In the genomic region with DNA sequence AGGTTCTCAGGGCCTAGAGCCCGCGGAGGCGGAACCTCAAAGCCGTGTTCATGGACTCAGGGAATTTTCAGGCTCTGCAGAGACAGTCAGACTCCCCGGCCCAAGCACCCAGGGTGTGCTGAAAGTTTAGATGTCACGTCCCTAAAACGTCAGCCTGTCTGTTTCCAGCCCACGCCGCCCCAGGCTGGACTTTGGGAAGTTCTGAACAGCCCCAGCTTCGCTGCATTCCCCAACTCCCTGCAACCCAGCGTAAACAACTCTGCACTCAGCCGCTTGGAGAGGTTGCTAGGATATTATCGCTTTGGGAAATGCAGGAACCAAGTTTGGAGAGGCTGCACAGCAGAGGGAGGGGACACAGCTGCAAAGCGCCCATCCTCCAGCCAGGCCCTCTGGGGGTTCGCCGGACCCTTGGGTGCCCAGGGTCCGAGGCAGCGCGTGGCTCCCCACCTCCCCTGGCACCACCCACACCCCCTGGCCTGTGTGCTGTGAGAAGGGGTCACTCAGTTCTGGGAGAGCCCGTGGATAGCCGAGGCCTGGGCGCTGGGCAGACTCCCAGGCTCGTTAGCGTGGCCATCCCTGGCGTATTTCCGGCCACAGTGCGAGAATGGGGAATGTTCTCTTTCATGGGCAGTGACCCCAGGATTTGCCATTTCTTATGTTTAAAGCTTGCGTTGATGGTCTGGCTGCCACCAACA, we compare ENCODE assay signal across 10 cellular contexts.
DNase-seq lines count a peak whose midpoint lies in the region; TF ChIP-seq lines count a peak whose summit lies in the region.
"Had no signal": no experiment of that assay in that cellular context is flagged by ENCODE, and none has a peak within 500 bp of the region (broad histone marks: within the 10 kb centered on the region; RNA-seq: fewer than 3 reads in every experiment).

No MANE protein-coding gene starts in this region.

- H3K4me1 ChIP-seq in fibroblast of lung (ENCODE audit: control insufficient read depth, extremely low read depth, insufficient read depth, low read length) (peaks cover 4% of the 10 kb centered on the region), mesodermal cell (ENCODE audit: control insufficient read depth, insufficient read depth, low read length, poor library complexity, severe bottlenecking) (peaks cover 8% of the 10 kb centered on the region)

- H2AFZ ChIP-seq in fibroblast of lung (ENCODE audit: low read length) = peak overlapping the region; percentile 80

- H3K79me2 ChIP-seq in fibroblast of lung (ENCODE audit: control insufficient read depth, insufficient read depth, low read length) = no peaks in the 10 kb centered on the region

- H3K9ac ChIP-seq in fibroblast of lung (ENCODE audit: insufficient read depth, low read length) = peak overlapping the region; percentile 46

- peak overlapping the region in 1 of 4 experiments; percentile 22 for H3K4me3 ChIP-seq in fibroblast of lung (replicated peaks in 1 of 4; ENCODE audit: control extremely low read depth in 1 of 4, insufficient read depth in 1 of 4, low read depth in 3 of 4, low read length in 4 of 4)
- H3K4me3 ChIP-seq in mesodermal cell (ENCODE audit: extremely low read depth, insufficient read depth, low read length, poor library complexity, severe bottlenecking) = no peak overlapping the region

- H3K27me3 ChIP-seq in fibroblast of lung (ENCODE audit: control insufficient read depth, insufficient read depth, low read length) = no peaks in the 10 kb centered on the region
- H3K27me3 ChIP-seq: tibial nerve had no signal

- no peaks in the 10 kb centered on the region for H4K20me1 ChIP-seq in fibroblast of lung (ENCODE audit: control insufficient read depth, extremely low read depth, insufficient read depth, low read length)

- peak overlapping the region; percentile 80 for H3K4me2 ChIP-seq in fibroblast of lung (ENCODE audit: extremely low read depth, insufficient read depth, low read length)

- peak; percentile 73 for DNase-seq in RPMI7951 (ENCODE audit: low read depth)
- DNase-seq in fibroblast of lung (ENCODE audit: low read depth in 2 of 2) = peak; percentile 69 to 75
- peak; percentile 19 for DNase-seq in stromal cell of bone marrow (ENCODE audit: low read depth)
- no peak for DNase-seq in GM10266 (ENCODE audit: extremely low spot score)
- no peak for DNase-seq in stimulated activated CD4-positive, alpha-beta T cell treated with anti-CD3 and anti-CD28 coated beads, Interleukin-2, amount 100 ng/mL, for 24 hours
- no peak for DNase-seq in activated CD8-positive, alpha-beta memory T cell treated with anti-CD3 and anti-CD28 coated beads for 24 hours
- DNase-seq in NCI-H2196 treated with DMSO at 0.1 percent for 48 hours (lab: John Stamatoyannopoulos, UW; ENCODE audit: unreplicated experiment) = no peak
- DNase-seq: stimulated activated CD4-positive, alpha-beta T cell treated with anti-CD3 and anti-CD28 coated beads, Interleukin-4, amount 100 ng/mL, for 4 hours had no signal

- no peaks in the 10 kb centered on the region for H3K36me3 ChIP-seq in fibroblast of lung (ENCODE audit: control insufficient read depth, insufficient read depth, low read length)
- no peaks in the 10 kb centered on the region for H3K36me3 ChIP-seq in mesodermal cell (ENCODE audit: control insufficient read depth, insufficient read depth, low read length)
- H3K36me3 ChIP-seq: tibial nerve had no signal

- H3K9me3 ChIP-seq in fibroblast of lung (ENCODE audit: control insufficient read depth, insufficient read depth, low read depth, low read length) (no peaks in the 10 kb centered on the region), mesodermal cell (ENCODE audit: control insufficient read depth, low read length) (no peaks in the 10 kb centered on the region)

- TF ChIP-seq CTCF in fibroblast of lung (conservative IDR thresholded peaks at IDR 0.05 in 1 of 2, IDR thresholded peaks at IDR 0.05 in 1 of 2; ENCODE audit: low read depth in 1 of 2, low read length in 2 of 2) (no peak), GM10266 (IDR thresholded peaks at IDR 0.05; ENCODE audit: control insufficient read depth, insufficient read depth, low read depth, missing control alignments) (no peak)

- 90% methylated on average over 15 to 23 of the region's 28 CpGs for WGBS in mesodermal cell (ENCODE audit: insufficient coverage in 2 of 2), 2 experiments

- H3K27ac ChIP-seq in fibroblast of lung (ENCODE audit: insufficient read depth, low read length) = peak overlapping the region; percentile 47
- peak overlapping the region; percentile 81 for H3K27ac ChIP-seq in mesodermal cell (ENCODE audit: low read depth, low read length, severe bottlenecking)

Comparison
In these comparisons a context has a peak if more than half of its experiments do, and no peak if none do; other contexts are left out.
1. DNase-seq: peak in RPMI7951 (single experiment), fibroblast of lung (2 of 2) and stromal cell of bone marrow (single experiment); none in GM10266 (single experiment), stimulated activated CD4-positive, alpha-beta T cell treated with anti-CD3 and anti-CD28 coated beads, Interleukin-2, amount 100 ng/mL, for 24 hours (0 of 2), activated CD8-positive, alpha-beta memory T cell treated with anti-CD3 and anti-CD28 coated beads for 24 hours (single experiment) and NCI-H2196 treated with DMSO at 0.1 percent for 48 hours (single experiment).